3 cellular contexts compared by ENCODE assay signal in genomic region chr1:25423206-25423605, GRCh38. TPM values are rescaled to one million over a fixed set of nuclear protein-coding genes. Genes with fewer than 3 reads are reported as not detected.
"Had no signal": no experiment of that assay in that cellular context is flagged by ENCODE, and none has a peak within 500 bp of the region (broad histone marks: within the 10 kb centered on the region; RNA-seq: fewer than 3 reads in every experiment).

No MANE protein-coding gene starts in this region.

RNA-seq across cellular contexts. Expression of gene RHCE, which starts 2.6 kb away (rescaled TPM):
- total RNA-seq: activated B cell treated with CpG ODN at 0.5 μM for 24 hours; activated T-helper 1 cell treated with anti-CD3 and anti-CD28 coated beads, Interleukin-12 subunit alpha, Interleukin-12 subunit beta, Interleukin-2, Interleukin-4 antibody, amounts not matched to agents 30 ng/mL and 10 ng/mL and 1 ng/mL, durations not matched to agents 14 hours and 24 hours and 36 hours; T-helper 17 cell had no signal
